In the genomic region with DNA sequence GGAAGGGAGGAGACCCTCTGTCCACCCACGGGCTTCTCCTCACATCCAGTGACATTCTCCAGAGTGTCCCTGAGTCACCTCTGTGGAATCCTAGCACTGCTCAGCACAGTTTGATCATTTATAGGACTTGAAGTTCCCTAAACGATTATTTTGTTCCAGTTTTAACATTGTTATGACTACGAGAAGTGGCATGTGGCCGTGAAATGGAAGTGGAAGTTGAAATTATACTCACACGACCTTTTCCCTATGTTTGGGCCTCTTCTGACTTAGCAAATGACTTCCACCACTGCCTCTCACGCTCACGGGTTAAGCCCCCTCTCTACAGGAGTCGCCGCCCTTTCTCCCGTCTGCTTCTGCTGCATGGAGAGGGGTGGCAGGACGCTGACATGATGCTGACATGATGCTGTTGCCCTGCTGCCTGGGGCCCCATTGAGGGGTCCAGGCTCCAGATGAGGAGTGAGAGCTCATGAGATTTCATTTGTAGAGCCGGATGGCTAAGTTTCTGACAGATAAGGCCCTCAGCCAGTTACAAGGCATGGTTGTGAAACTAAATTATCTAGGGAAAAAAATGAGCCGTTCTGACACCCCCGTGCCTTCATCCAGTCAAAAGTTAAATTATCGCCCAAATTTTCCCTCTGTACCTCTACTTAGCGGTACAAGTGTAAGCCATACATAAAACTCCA, we compare ENCODE assay signal across 15 cellular contexts.
DNase-seq lines count a peak whose midpoint lies in the region; TF ChIP-seq lines count a peak whose summit lies in the region.
"Had no signal": no experiment of that assay in that cellular context is flagged by ENCODE, and none has a peak within 500 bp of the region (broad histone marks: within the 10 kb centered on the region; RNA-seq: fewer than 3 reads in every experiment).

No MANE protein-coding gene starts in this region.

- no peak overlapping the region for H3K23ac ChIP-seq in neuronal stem cell (ENCODE audit: low read depth, low read length, poor library complexity)

- no peak overlapping the region for H3K4me2 ChIP-seq in neuronal stem cell (ENCODE audit: insufficient read depth, low read length, poor library complexity, severe bottlenecking)
- H3K4me2 ChIP-seq: A549 had no signal

- in situ Hi-C loops in ACHN (cut with HindIII; ENCODE audit: low pct_ligation_motif_present, low pct_unique_long_range_greater_than_20kb, low sequenced_read_pairs): no loop called here

- no peaks in the 10 kb centered on the region for H3K79me1 ChIP-seq in neuronal stem cell (ENCODE audit: low read depth, low read length)

- no peaks in the 10 kb centered on the region for H3K27me3 ChIP-seq in Peyer's patch
- peaks cover 0 to 4% (median 0%) of the 10 kb centered on the region in 3 experiments for H3K27me3 ChIP-seq in neuronal stem cell (ENCODE audit: control insufficient read depth in 3 of 3, insufficient read depth in 3 of 3, low read depth in 1 of 3, low read length in 3 of 3)

- H3K4ac ChIP-seq in neuronal stem cell (ENCODE audit: low read length): no peak overlapping the region

- H3K27ac ChIP-seq in Peyer's patch: peak overlapping the region in 3 of 4 donors; percentile 5 to 80 (median 27)
- H3K27ac ChIP-seq in neuronal stem cell (replicated peaks; ENCODE audit: low read length): no peak overlapping the region
- H3K27ac ChIP-seq: A549 had no signal

- H3K9me3 ChIP-seq in Peyer's patch: no peaks in the 10 kb centered on the region
- peaks cover 0 to 4% of the 10 kb centered on the region in 2 donors for H3K9me3 ChIP-seq in neuronal stem cell (replicated peaks in 1 of 2; ENCODE audit: control insufficient read depth in 2 of 2, insufficient read depth in 1 of 2, low read depth in 1 of 2, low read length in 2 of 2)
- H3K9me3 ChIP-seq: A549 had no signal

- TF ChIP-seq CTCF in Peyer's patch (IDR thresholded peaks at IDR 0.05): no peak
- TF ChIP-seq CTCF in foreskin fibroblast (IDR thresholded peaks at IDR 0.05; ENCODE audit: low read depth, low read length): no peak

- no peak overlapping the region for H3K9ac ChIP-seq in neuronal stem cell (ENCODE audit: low read depth, low read length, poor library complexity)

- peak overlapping the region; percentile 56 for H2BK15ac ChIP-seq in neuronal stem cell (ENCODE audit: low read length)

- peak overlapping the region; percentile 35 for H2AFZ ChIP-seq in neuronal stem cell (ENCODE audit: low read length)

- H3K14ac ChIP-seq in neuronal stem cell (ENCODE audit: low read length): no peak overlapping the region

- H4K91ac ChIP-seq in neuronal stem cell (ENCODE audit: low read depth, low read length, poor library complexity): no peak overlapping the region

- no peak overlapping the region for H2BK120ac ChIP-seq in neuronal stem cell (ENCODE audit: low read depth, low read length)

- no peak overlapping the region for H2AK5ac ChIP-seq in neuronal stem cell (ENCODE audit: low read depth, low read length)

- H4K8ac ChIP-seq in neuronal stem cell (ENCODE audit: low read depth, low read length): no peak overlapping the region

- H3K4me1 ChIP-seq in Peyer's patch (peaks cover 0 to 6% (median 0%) of the 10 kb centered on the region in 4 donors), neuronal stem cell (ENCODE audit: control insufficient read depth in 2 of 2, insufficient read depth in 1 of 2, low read depth in 1 of 2, low read length in 2 of 2) (peaks cover 0 to 2% of the 10 kb centered on the region in 2 donors)

- H3K36me3 ChIP-seq in Peyer's patch (no peaks in the 10 kb centered on the region), neuronal stem cell (replicated peaks in 1 of 2; ENCODE audit: control insufficient read depth in 2 of 2, insufficient read depth in 2 of 2, low read length in 2 of 2) (no peaks in the 10 kb centered on the region)

- no CpG with 5 or more reads among the region's 16 CpGs for WGBS in neuronal stem cell (ENCODE audit: extremely low coverage in 2 of 2, insufficient read length in 2 of 2, insufficient replicate concordance in 1 of 2), 2 donors

- no peak for TF ChIP-seq POLR2A in Peyer's patch (IDR thresholded peaks at IDR 0.05)

- no peak overlapping the region for H2BK5ac ChIP-seq in neuronal stem cell (ENCODE audit: low read length)

- H3K18ac ChIP-seq in neuronal stem cell (ENCODE audit: low read length): peak overlapping the region; percentile 54

- H3K4me3 ChIP-seq in Peyer's patch (no peak overlapping the region), foreskin fibroblast (ENCODE audit: low read depth in 1 of 2, low read length in 2 of 2) (no peak overlapping the region), neuronal stem cell (ENCODE audit: low read length in 2 of 2) (no peak overlapping the region)
- H3K4me3 ChIP-seq: A549 had no signal

- DNase-seq in ACHN: peak; percentile 52
- no peak for DNase-seq in Peyer's patch
- DNase-seq in foreskin fibroblast: peak; percentile 89 to 91
- no peak for DNase-seq in neuronal stem cell (ENCODE audit: low spot score)
- DNase-seq in activated CD4-positive, CD25-positive, alpha-beta regulatory T cell treated with anti-CD3 and anti-CD28 coated beads, Interleukin-2, amount 50 U/mL, for 72 hours: no peak
- DNase-seq in GF-D8 (lab: John Stamatoyannopoulos, UW): no peak
- DNase-seq in cortex of kidney (lab: John Stamatoyannopoulos, UW): no peak
- DNase-seq in medulla oblongata (ENCODE audit: extremely low spot score): no peak
- DNase-seq: activated CD4-positive, alpha-beta T cell treated with anti-CD3 and anti-CD28 coated beads, Interleukin-2, amount 10 ng/mL, durations not matched to agents 7 days and 5 days; activated naive CD4-positive, alpha-beta T cell; dermis blood vessel endothelial cell; hippocampal formation; NCI-H1105; NCI-H69 had no signal

- peak overlapping the region; percentile 80 for H2BK12ac ChIP-seq in neuronal stem cell (ENCODE audit: low read length)

Comparison
In these comparisons a context has a peak if more than half of its experiments do, and no peak if none do; other contexts are left out.
1. DNase-seq: peak in ACHN (single experiment) and foreskin fibroblast (2 of 2); none in Peyer's patch (0 of 3), neuronal stem cell (single experiment), activated CD4-positive, CD25-positive, alpha-beta regulatory T cell treated with anti-CD3 and anti-CD28 coated beads, Interleukin-2, amount 50 U/mL, for 72 hours (single experiment), GF-D8 (single experiment), cortex of kidney (single experiment) and medulla oblongata (single experiment).